9 cellular contexts compared by ENCODE assay signal in the genomic region with DNA sequence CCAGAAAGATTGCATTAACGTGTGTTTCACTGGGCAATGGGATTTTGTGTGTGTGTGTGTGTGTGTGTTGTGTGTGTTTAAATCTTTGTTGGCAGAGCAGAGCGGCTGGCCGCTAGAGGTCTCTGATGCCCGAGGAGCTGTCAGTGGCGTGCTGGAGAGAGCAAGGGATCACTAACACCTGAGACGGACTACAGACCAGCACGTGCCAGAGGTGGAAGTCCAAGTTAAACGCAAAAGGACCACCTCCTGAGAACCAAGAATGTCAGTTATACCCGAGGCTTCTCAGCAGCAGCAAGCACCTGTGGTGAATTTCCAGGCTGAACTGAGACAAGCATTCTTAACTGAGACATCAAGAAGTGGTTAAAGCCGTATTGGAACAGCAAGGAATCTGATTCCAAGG.
DNase-seq lines count a peak whose midpoint lies in the region; ATAC-seq and TF ChIP-seq lines count a peak whose summit lies in the region.
"Had no signal": no experiment of that assay in that cellular context is flagged by ENCODE, and none has a peak within 500 bp of the region (broad histone marks: within the 10 kb centered on the region; RNA-seq: fewer than 3 reads in every experiment).

No MANE protein-coding gene starts in this region.

- H3K36me3 Mint-ChIP-seq in nephron (ENCODE audit: low read depth): no peaks in the 10 kb centered on the region

- TF ChIP-seq POLR2A in erythroblast (IDR thresholded peaks at IDR 0.05; ENCODE audit: low read length): no peak

- H3K79me2 ChIP-seq in ACC112 (ENCODE audit: control insufficient read depth, insufficient read depth, low read length, unreplicated experiment): no peaks in the 10 kb centered on the region

- H3K27ac ChIP-seq in ACC112 (ENCODE audit: low read depth, low read length): no peak overlapping the region
- H3K27ac ChIP-seq: gastrocnemius medialis had no signal

- peak; percentile 2 for DNase-seq in NCI-H226
- DNase-seq in activated CD4-positive, alpha-beta T cell treated with anti-CD3 and anti-CD28 coated beads for 4 hours: peak; percentile 4 to 13
- DNase-seq in erythroblast (lab: John Stamatoyannopoulos, UW): peak; percentile 43 to 46

- peaks cover 4% of the 10 kb centered on the region; the same call in 1 of the 2 replicates for H3K27me3 ChIP-seq in ACC112 (ENCODE audit: insufficient read depth, low read length)
- H3K27me3 ChIP-seq: gastrocnemius medialis had no signal

- no peaks in the 10 kb centered on the region for H3K4me1 Mint-ChIP-seq in nephron

- H3K4me3 Mint-ChIP-seq in nephron: no peak overlapping the region

- no peaks in the 10 kb centered on the region for H3K36me3 ChIP-seq in ACC112 (ENCODE audit: insufficient read depth, low read length)
- H3K36me3 ChIP-seq: gastrocnemius medialis had no signal

- no peaks in the 10 kb centered on the region for H3K9me3 Mint-ChIP-seq in nephron

- no peaks in the 10 kb centered on the region for H3K4me1 ChIP-seq in ACC112 (ENCODE audit: control insufficient read depth, insufficient read depth, low read length, unreplicated experiment)
- H3K4me1 ChIP-seq: gastrocnemius medialis had no signal

- H2AFZ ChIP-seq in ACC112 (ENCODE audit: low read length, unreplicated experiment): peak overlapping the region; percentile 12

- H3K27ac Mint-ChIP-seq in nephron: no peak overlapping the region

- TF ChIP-seq CTCF in GM12875 (IDR thresholded peaks at IDR 0.05; ENCODE audit: borderline replicate concordance, insufficient read depth, low read depth, low read length): peak; percentile 69
- peak; percentile 23 to 43 (median 28) for TF ChIP-seq CTCF in nephron (IDR thresholded peaks at IDR 0.05; ENCODE audit: unreplicated experiment in 3 of 3)

- H3K4me3 ChIP-seq in ACC112 (ENCODE audit: low read depth, low read length) (peak overlapping the region; percentile 54; the same call in 1 of the 2 replicates), GM12875 (ENCODE audit: low read depth, low read length) (no peak overlapping the region)
- H3K4me3 ChIP-seq: gastrocnemius medialis had no signal

- peak; percentile 61 for ATAC-seq in HG02981 (IDR thresholded peaks at IDR 0.05; ENCODE audit: unreplicated experiment)
- no peak for ATAC-seq in HG03439 (IDR thresholded peaks at IDR 0.05; ENCODE audit: unreplicated experiment)
- ATAC-seq: gastrocnemius medialis had no signal

- H3K27me3 Mint-ChIP-seq in nephron (ENCODE audit: low read depth): peaks cover 13% of the 10 kb centered on the region
